10 cellular contexts compared by ENCODE assay signal in the genomic region with DNA sequence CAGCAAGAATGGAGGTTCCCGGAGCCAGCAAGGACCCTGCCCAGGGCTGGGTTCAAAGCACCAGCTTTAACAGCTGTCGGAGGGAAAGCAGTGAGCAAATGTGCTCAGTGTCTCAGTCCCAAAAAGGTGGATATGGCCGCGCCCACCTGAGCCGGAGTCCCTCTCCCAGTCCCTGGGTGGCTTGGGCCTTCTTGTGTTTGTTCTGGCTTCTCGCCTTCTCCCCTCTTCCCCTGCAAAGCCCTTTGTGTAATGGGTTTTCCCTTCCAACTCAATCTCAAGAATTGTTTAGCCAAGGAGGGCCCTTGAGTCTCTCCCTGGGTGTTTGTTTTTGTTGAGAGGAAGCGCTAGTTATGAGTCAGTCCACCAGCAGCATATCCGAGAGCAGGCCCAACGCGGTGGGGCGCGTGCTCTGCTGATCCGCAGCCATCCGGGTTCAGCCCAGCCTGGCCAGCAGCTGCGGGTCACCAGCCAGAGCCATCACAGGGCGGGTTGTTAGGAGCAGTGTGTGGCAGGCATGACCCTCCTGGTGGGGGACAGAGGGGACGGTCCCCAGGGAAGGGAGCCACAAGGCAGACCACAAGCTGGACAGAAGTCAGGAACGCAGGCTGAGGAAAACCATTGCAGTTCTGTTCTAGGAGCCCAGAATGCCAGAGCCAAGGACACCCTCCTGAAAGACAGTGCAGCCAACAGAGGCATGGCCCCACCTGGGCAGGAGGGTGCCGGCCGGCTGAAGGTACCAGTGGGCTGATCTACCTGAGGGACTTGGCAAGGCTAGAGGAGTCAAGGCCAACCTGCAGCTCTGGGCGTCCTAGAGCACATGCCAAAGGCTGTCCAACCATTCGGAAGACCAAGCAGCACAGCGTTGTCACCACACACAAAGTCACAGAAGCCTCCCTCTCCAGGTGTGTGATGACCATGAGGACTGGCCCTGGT. TPM values are rescaled to one million over a fixed set of nuclear protein-coding genes. Genes with fewer than 3 reads are reported as not detected.
DNase-seq lines count a peak whose midpoint lies in the region; ATAC-seq, FAIRE-seq and TF ChIP-seq lines count a peak whose summit lies in the region.
"Had no signal": no experiment of that assay in that cellular context is flagged by ENCODE, and none has a peak within 500 bp of the region (broad histone marks: within the 10 kb centered on the region; RNA-seq: fewer than 3 reads in every experiment).

No MANE protein-coding gene starts in this region.

- no peaks in the 10 kb centered on the region for H3F3A ChIP-seq in MM.1S (ENCODE audit: insufficient read depth, low read length)

- TF ChIP-seq POLR2A in A549 (IDR thresholded peaks at IDR 0.05; ENCODE audit: low read length) (peak; percentile 20; the same call in 1 of the 2 replicates), GM12892 (IDR thresholded peaks at IDR 0.05; ENCODE audit: low read depth, low read length) (no peak)

- peaks cover 8% of the 10 kb centered on the region for H3K27me3 Mint-ChIP-seq in activated T-helper 1 cell treated with anti-CD3 and anti-CD28 coated beads, Interleukin-12 subunit alpha, Interleukin-12 subunit beta, Interleukin-2, Interleukin-4 antibody, amounts not matched to agents 30 ng/mL and 10 ng/mL and 1 ng/mL, durations not matched to agents 14 hours and 24 hours and 36 hours (ENCODE audit: insufficient read depth)

- FAIRE-seq in A549 (lab: Jason Lieb, UNC) (no peak), GM12892 (lab: Jason Lieb, UNC) (no peak)

- no peak overlapping the region for H3K4me3 Mint-ChIP-seq in activated T-helper 1 cell treated with anti-CD3 and anti-CD28 coated beads, Interleukin-12 subunit alpha, Interleukin-12 subunit beta, Interleukin-2, Interleukin-4 antibody, amounts not matched to agents 30 ng/mL and 10 ng/mL and 1 ng/mL, durations not matched to agents 14 hours and 24 hours and 36 hours

- TF ChIP-seq CTCF in A549 (IDR thresholded peaks at IDR 0.05) (no peak), MM.1S (IDR thresholded peaks at IDR 0.05; ENCODE audit: low read length) (no peak)

- H3K4me3 ChIP-seq in A549 (peak overlapping the region; percentile 22; the same call in 2 of the 3 replicates), MM.1S (ENCODE audit: low read length) (no peak overlapping the region)
- H3K4me3 ChIP-seq: cardiac muscle cell had no signal

- peak overlapping the region; percentile 92 to 96 for H3K27ac ChIP-seq in A549
- H3K27ac ChIP-seq in epithelial cell of prostate = peak overlapping the region; percentile 100
- H3K27ac ChIP-seq in MM.1S (ENCODE audit: low read length) = no peak overlapping the region
- H3K27ac ChIP-seq: cardiac muscle cell had no signal

- H4K20me1 ChIP-seq in MM.1S (ENCODE audit: insufficient read depth, low read length) = no peaks in the 10 kb centered on the region

- H3K9me3 Mint-ChIP-seq in activated T-helper 1 cell treated with anti-CD3 and anti-CD28 coated beads, Interleukin-12 subunit alpha, Interleukin-12 subunit beta, Interleukin-2, Interleukin-4 antibody, amounts not matched to agents 30 ng/mL and 10 ng/mL and 1 ng/mL, durations not matched to agents 14 hours and 24 hours and 36 hours = peaks cover 11% of the 10 kb centered on the region

- CTCF ChIA-PET in A549 (lab: Yijun Ruan, JAX) = interaction anchor here (0.6 to 6.4 kb wide), 8 partner anchors 13 to 103 kb away, joined by 3 to 77 read pairs (median 4); no protein-coding TSS in a partner anchor

- no peaks in the 10 kb centered on the region for H3K36me3 Mint-ChIP-seq in activated T-helper 1 cell treated with anti-CD3 and anti-CD28 coated beads, Interleukin-12 subunit alpha, Interleukin-12 subunit beta, Interleukin-2, Interleukin-4 antibody, amounts not matched to agents 30 ng/mL and 10 ng/mL and 1 ng/mL, durations not matched to agents 14 hours and 24 hours and 36 hours (ENCODE audit: low read depth)

- H3K36me3 ChIP-seq in MM.1S (replicated peaks; ENCODE audit: insufficient read depth, low read length) = no peaks in the 10 kb centered on the region
- H3K36me3 ChIP-seq: cardiac muscle cell had no signal

- H3K4me1 ChIP-seq in A549 = peaks cover 62% of the 10 kb centered on the region
- H3K4me1 ChIP-seq in MM.1S (ENCODE audit: low read length) = peaks cover 1% of the 10 kb centered on the region

- H3K9me3 ChIP-seq in A549 (peaks cover 32% of the 10 kb centered on the region), MM.1S (replicated peaks; ENCODE audit: insufficient read depth, low read length) (no peaks in the 10 kb centered on the region)

- ATAC-seq in A549 = peak; percentile 67 to 85

- H3K4me1 Mint-ChIP-seq in activated T-helper 1 cell treated with anti-CD3 and anti-CD28 coated beads, Interleukin-12 subunit alpha, Interleukin-12 subunit beta, Interleukin-2, Interleukin-4 antibody, amounts not matched to agents 30 ng/mL and 10 ng/mL and 1 ng/mL, durations not matched to agents 14 hours and 24 hours and 36 hours (ENCODE audit: low read depth) = peaks cover 7% of the 10 kb centered on the region

- intact Hi-C loops in activated T-helper 1 cell treated with anti-CD3 and anti-CD28 coated beads, Interleukin-12 subunit alpha, Interleukin-12 subunit beta, Interleukin-2, Interleukin-4 antibody, amounts not matched to agents 30 ng/mL and 10 ng/mL and 1 ng/mL, durations not matched to agents 14 hours and 24 hours and 36 hours (cut with micrococcal nuclease) = no loop called here

- H3K27me3 ChIP-seq in MM.1S (replicated peaks; ENCODE audit: insufficient read depth, low read length) = no peaks in the 10 kb centered on the region
- H3K27me3 ChIP-seq: cardiac muscle cell had no signal

- no peaks in the 10 kb centered on the region for H3K79me2 ChIP-seq in MM.1S (ENCODE audit: low read length)

- no peak overlapping the region for H3K27ac Mint-ChIP-seq in activated T-helper 1 cell treated with anti-CD3 and anti-CD28 coated beads, Interleukin-12 subunit alpha, Interleukin-12 subunit beta, Interleukin-2, Interleukin-4 antibody, amounts not matched to agents 30 ng/mL and 10 ng/mL and 1 ng/mL, durations not matched to agents 14 hours and 24 hours and 36 hours

- TF ChIP-seq RAD21 in A549 (conservative IDR thresholded peaks at IDR 0.05 in 1 of 2, IDR thresholded peaks at IDR 0.05 in 1 of 2) = peak; percentile 29 to 53; a peak in 4 of 5 replicates

- H3K4me2 ChIP-seq in A549 = peak overlapping the region; percentile 87
- no peak overlapping the region for H3K4me2 ChIP-seq in MM.1S (ENCODE audit: low read depth, low read length)

- POLR2A ChIA-PET in A549 (lab: Yijun Ruan, JAX) = interaction anchor here (1.3 to 4.3 kb wide), 3 partner anchors 49 to 99 kb away, joined by 6 to 43 read pairs (median 13); no protein-coding TSS in a partner anchor

- no peak overlapping the region for H2AFZ ChIP-seq in MM.1S (ENCODE audit: low read length)

- TF ChIP-seq EP300 in A549 (IDR thresholded peaks at IDR 0.05) = peak; percentile 71 to 78; a peak in 2 of 5 replicates

- WGBS in A549 (ENCODE audit: missing lambda C conversion rate) = 12% methylated on average over 23 of the region's 23 CpGs

- peak; percentile 94 to 96 for DNase-seq in A549 (ENCODE audit: low read depth in 1 of 2, low spot score in 1 of 2)
- peak; percentile 34 for DNase-seq in NCI-H2196 treated with DMSO at 0.1 percent for 48 hours (lab: John Stamatoyannopoulos, UW; ENCODE audit: unreplicated experiment)
- DNase-seq in epithelial cell of prostate (ENCODE audit: low read depth, low spot score) = no peak
- peak; percentile 83 for DNase-seq in myocyte (ENCODE audit: low read depth)
- DNase-seq in activated T-helper 1 cell treated with anti-CD3 and anti-CD28 coated beads, Interleukin-12 subunit alpha, Interleukin-12 subunit beta, Interleukin-2, Interleukin-4 antibody, amounts not matched to agents 30 ng/mL and 10 ng/mL and 1 ng/mL, durations not matched to agents 14 hours and 24 hours and 36 hours (ENCODE audit: low spot score) = no peak
- no peak for DNase-seq in GM12892 (ENCODE audit: insufficient read length)
- no peak for DNase-seq in amniotic stem cell (lab: John Stamatoyannopoulos, UW)
- DNase-seq in MM.1S = no peak
- DNase-seq: stimulated activated CD4-positive, alpha-beta T cell treated with anti-CD3 and anti-CD28 coated beads, Interleukin-4, amount 100 ng/mL, for 24 hours had no signal

- H3K9ac ChIP-seq in MM.1S (ENCODE audit: low read length) = no peak overlapping the region

- H3K9me2 ChIP-seq in MM.1S (replicated peaks; ENCODE audit: insufficient read depth, low read length) = no peaks in the 10 kb centered on the region

TF ChIP-seq in A549, 52 proteins besides CTCF, POLR2A, EP300 and RAD21 (continues in another document):
- TF ChIP-seq, protein P1, sequence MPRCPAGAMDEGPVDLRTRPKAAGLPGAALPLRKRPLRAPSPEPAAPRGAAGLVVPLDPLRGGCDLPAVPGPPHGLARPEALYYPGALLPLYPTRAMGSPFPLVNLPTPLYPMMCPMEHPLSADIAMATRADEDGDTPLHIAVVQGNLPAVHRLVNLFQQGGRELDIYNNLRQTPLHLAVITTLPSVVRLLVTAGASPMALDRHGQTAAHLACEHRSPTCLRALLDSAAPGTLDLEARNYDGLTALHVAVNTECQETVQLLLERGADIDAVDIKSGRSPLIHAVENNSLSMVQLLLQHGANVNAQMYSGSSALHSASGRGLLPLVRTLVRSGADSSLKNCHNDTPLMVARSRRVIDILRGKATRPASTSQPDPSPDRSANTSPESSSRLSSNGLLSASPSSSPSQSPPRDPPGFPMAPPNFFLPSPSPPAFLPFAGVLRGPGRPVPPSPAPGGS (IDR thresholded peaks at IDR 0.05) = 0 out of 3 replicates have a peak, but pooled peaks have one; percentile 65

RNA-seq across cellular contexts. Expression of gene CALML3, which starts 21.3 kb away (rescaled TPM):
- polyA plus RNA-seq in A549 (2011; rRNA removed) (not detected in 2 replicates), A549 (2017; fragmentation: RNase III; extraction: RNeasy Plus Mini Kit Qiagen cat#74134 plus additional on column Dnase treatment) (not detected in 3 replicates)
- 0.01 TPM in 1 of 2 replicates, not detected in the other for polyA plus RNA-seq in A549 (2012; cell fraction: cytosol; rRNA removed)
- polyA plus RNA-seq in A549 (2012; cell fraction: nucleus; rRNA removed) = not detected in 2 replicates
- not detected in 2 replicates for polyA minus RNA-seq in A549 (2011; rRNA and poly(A)+ RNA removed)
- total RNA-seq in myocyte = not detected in 2 replicates
- not detected for polyA plus RNA-seq in myocyte (2012)
- total RNA-seq in activated T-helper 1 cell treated with anti-CD3 and anti-CD28 coated beads, Interleukin-12 subunit alpha, Interleukin-12 subunit beta, Interleukin-2, Interleukin-4 antibody, amounts not matched to agents 30 ng/mL and 10 ng/mL and 1 ng/mL, durations not matched to agents 14 hours and 24 hours and 36 hours = not detected in 2 replicates
- polyA plus RNA-seq in GM12892 (2012; ENCODE audit: missing spikeins) = not detected
- total RNA-seq: cardiac muscle cell had no signal
- polyA plus RNA-seq: cardiac muscle cell had no signal

RNA-seq across cellular contexts. Expression of gene CALML5, which starts 46.7 kb away (rescaled TPM):
- not detected in 2 replicates for polyA plus RNA-seq in A549 (2011; rRNA removed)
- not detected in 2 replicates for polyA plus RNA-seq in A549 (2012; cell fraction: cytosol; rRNA removed)
- not detected in 2 replicates for polyA plus RNA-seq in A549 (2012; cell fraction: nucleus; rRNA removed)
- polyA plus RNA-seq in A549 (2017; fragmentation: RNase III; extraction: RNeasy Plus Mini Kit Qiagen cat#74134 plus additional on column Dnase treatment) = not detected in 3 replicates
- not detected in 2 replicates for polyA minus RNA-seq in A549 (2011; rRNA and poly(A)+ RNA removed)
- not detected in 2 replicates for total RNA-seq in myocyte
- not detected for polyA plus RNA-seq in myocyte (2012)
- not detected in 2 replicates for total RNA-seq in activated T-helper 1 cell treated with anti-CD3 and anti-CD28 coated beads, Interleukin-12 subunit alpha, Interleukin-12 subunit beta, Interleukin-2, Interleukin-4 antibody, amounts not matched to agents 30 ng/mL and 10 ng/mL and 1 ng/mL, durations not matched to agents 14 hours and 24 hours and 36 hours
- not detected for polyA plus RNA-seq in GM12892 (2012; ENCODE audit: missing spikeins)
- total RNA-seq: cardiac muscle cell had no signal
- polyA plus RNA-seq: cardiac muscle cell had no signal

Comparison
In these comparisons a context has a peak if more than half of its experiments do, and no peak if none do; other contexts are left out.
1. DNase-seq: peak in A549 (2 of 2), NCI-H2196 treated with DMSO at 0.1 percent for 48 hours (single experiment) and myocyte (single experiment); none in epithelial cell of prostate (single experiment), activated T-helper 1 cell treated with anti-CD3 and anti-CD28 coated beads, Interleukin-12 subunit alpha, Interleukin-12 subunit beta, Interleukin-2, Interleukin-4 antibody, amounts not matched to agents 30 ng/mL and 10 ng/mL and 1 ng/mL, durations not matched to agents 14 hours and 24 hours and 36 hours (single experiment), GM12892 (single experiment), amniotic stem cell (single experiment) and MM.1S (single experiment).